1 cellular context compared by ENCODE assay signal in the genomic region with DNA sequence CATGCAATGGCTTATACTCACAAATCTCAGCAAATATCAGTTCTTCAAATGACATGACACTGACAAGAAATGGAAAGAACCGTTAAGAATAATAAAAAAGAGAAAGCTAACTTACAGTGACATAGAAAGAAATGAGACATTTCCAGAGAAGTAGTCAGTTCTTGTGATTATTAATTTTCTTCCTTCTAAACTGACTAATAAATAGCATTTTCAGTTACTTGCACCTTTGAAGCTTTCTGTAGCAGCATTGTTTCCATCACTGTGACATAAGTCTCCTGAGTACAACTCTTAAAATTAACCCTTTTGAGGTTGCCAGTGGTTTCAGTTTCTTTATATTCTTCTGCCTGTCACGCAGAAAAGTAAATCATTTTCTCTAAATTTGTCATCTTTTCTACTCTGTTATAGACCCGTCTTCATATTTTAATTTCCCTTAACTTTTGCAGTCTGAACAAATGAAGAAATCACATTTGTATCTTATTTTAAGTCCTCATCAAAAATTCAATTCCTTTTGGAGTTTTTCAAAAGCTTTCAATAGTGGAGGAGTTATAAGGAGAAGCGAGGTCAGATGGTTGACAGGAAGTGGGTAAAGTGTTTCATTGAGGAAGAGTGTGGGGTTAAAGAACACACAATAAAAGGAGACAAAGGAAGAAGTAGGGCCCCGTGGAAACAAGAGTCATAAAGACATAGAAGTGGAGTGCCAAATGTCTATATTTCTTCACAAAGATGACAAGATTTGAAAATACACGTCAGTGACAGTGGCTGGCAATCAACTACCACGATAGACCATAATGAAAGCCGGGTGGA.
A peak's percentile ranks its signal among the peaks of the same experiment; 100 is the strongest.
TF ChIP-seq lines count a peak whose summit lies in the region.

No MANE protein-coding gene starts in this region.

TF ChIP-seq in GM12878, 131 proteins besides CTCF, POLR2A, EP300 and RAD21 (continued from another document and continues in another):
- TF ChIP-seq, protein P1, sequence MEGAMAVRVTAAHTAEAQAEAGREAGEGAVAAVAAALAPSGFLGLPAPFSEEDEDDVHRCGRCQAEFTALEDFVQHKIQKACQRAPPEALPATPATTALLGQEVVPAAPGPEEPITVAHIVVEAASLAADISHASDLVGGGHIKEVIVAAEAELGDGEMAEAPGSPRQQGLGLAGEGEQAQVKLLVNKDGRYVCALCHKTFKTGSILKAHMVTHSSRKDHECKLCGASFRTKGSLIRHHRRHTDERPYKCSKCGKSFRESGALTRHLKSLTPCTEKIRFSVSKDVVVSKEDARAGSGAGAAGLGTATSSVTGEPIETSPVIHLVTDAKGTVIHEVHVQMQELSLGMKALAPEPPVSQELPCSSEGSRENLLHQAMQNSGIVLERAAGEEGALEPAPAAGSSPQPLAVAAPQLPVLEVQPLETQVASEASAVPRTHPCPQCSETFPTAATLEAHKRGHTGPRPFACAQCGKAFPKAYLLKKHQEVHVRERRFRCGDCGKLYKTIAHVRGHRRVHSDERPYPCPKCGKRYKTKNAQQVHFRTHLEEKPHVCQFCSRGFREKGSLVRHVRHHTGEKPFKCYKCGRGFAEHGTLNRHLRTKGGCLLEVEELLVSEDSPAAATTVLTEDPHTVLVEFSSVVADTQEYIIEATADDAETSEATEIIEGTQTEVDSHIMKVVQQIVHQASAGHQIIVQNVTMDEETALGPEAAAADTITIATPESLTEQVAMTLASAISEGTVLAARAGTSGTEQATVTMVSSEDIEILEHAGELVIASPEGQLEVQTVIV (IDR thresholded peaks at IDR 0.05; ENCODE audit: borderline replicate concordance, partially characterized antibody), result no peak
- TF ChIP-seq IRF4 (IDR thresholded peaks at IDR 0.05; ENCODE audit: low read depth, low read length), result peak; percentile 87; the same call in 1 of the 2 replicates
- TF ChIP-seq, protein P2, sequence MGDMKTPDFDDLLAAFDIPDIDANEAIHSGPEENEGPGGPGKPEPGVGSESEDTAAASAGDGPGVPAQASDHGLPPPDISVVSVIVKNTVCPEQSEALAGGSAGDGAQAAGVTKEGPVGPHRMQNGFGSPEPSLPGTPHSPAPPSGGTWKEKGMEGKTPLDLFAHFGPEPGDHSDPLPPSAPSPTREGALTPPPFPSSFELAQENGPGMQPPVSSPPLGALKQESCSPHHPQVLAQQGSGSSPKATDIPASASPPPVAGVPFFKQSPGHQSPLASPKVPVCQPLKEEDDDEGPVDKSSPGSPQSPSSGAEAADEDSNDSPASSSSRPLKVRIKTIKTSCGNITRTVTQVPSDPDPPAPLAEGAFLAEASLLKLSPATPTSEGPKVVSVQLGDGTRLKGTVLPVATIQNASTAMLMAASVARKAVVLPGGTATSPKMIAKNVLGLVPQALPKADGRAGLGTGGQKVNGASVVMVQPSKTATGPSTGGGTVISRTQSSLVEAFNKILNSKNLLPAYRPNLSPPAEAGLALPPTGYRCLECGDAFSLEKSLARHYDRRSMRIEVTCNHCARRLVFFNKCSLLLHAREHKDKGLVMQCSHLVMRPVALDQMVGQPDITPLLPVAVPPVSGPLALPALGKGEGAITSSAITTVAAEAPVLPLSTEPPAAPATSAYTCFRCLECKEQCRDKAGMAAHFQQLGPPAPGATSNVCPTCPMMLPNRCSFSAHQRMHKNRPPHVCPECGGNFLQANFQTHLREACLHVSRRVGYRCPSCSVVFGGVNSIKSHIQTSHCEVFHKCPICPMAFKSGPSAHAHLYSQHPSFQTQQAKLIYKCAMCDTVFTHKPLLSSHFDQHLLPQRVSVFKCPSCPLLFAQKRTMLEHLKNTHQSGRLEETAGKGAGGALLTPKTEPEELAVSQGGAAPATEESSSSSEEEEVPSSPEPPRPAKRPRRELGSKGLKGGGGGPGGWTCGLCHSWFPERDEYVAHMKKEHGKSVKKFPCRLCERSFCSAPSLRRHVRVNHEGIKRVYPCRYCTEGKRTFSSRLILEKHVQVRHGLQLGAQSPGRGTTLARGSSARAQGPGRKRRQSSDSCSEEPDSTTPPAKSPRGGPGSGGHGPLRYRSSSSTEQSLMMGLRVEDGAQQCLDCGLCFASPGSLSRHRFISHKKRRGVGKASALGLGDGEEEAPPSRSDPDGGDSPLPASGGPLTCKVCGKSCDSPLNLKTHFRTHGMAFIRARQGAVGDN (IDR thresholded peaks at IDR 0.05), result no peak
- peak; percentile 79 for TF ChIP-seq PAX5 (IDR thresholded peaks at IDR 0.05; ENCODE audit: borderline replicate concordance, low read depth, low read length)
- TF ChIP-seq, protein P3, sequence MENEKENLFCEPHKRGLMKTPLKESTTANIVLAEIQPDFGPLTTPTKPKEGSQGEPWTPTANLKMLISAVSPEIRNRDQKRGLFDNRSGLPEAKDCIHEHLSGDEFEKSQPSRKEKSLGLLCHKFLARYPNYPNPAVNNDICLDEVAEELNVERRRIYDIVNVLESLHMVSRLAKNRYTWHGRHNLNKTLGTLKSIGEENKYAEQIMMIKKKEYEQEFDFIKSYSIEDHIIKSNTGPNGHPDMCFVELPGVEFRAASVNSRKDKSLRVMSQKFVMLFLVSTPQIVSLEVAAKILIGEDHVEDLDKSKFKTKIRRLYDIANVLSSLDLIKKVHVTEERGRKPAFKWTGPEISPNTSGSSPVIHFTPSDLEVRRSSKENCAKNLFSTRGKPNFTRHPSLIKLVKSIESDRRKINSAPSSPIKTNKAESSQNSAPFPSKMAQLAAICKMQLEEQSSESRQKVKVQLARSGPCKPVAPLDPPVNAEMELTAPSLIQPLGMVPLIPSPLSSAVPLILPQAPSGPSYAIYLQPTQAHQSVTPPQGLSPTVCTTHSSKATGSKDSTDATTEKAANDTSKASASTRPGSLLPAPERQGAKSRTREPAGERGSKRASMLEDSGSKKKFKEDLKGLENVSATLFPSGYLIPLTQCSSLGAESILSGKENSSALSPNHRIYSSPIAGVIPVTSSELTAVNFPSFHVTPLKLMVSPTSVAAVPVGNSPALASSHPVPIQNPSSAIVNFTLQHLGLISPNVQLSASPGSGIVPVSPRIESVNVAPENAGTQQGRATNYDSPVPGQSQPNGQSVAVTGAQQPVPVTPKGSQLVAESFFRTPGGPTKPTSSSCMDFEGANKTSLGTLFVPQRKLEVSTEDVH (IDR thresholded peaks at IDR 0.05; ENCODE audit: low read depth, partially characterized antibody), result peak; percentile 36
- TF ChIP-seq ZNF274 (IDR thresholded peaks at IDR 0.05; ENCODE audit: insufficient read depth, insufficient read length), result no peak
- TF ChIP-seq STAT3 (IDR thresholded peaks at IDR 0.05; ENCODE audit: low read depth, low read length), result 0 out of 2 replicates have a peak, but pooled peaks have one; percentile 80
- 0 out of 2 replicates have a peak, but pooled peaks have one; percentile 33 for TF ChIP-seq TBL1XR1 (IDR thresholded peaks at IDR 0.05; ENCODE audit: low read depth, low read length)
- TF ChIP-seq, protein P4, sequence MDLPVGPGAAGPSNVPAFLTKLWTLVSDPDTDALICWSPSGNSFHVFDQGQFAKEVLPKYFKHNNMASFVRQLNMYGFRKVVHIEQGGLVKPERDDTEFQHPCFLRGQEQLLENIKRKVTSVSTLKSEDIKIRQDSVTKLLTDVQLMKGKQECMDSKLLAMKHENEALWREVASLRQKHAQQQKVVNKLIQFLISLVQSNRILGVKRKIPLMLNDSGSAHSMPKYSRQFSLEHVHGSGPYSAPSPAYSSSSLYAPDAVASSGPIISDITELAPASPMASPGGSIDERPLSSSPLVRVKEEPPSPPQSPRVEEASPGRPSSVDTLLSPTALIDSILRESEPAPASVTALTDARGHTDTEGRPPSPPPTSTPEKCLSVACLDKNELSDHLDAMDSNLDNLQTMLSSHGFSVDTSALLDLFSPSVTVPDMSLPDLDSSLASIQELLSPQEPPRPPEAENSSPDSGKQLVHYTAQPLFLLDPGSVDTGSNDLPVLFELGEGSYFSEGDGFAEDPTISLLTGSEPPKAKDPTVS (IDR thresholded peaks at IDR 0.05; ENCODE audit: low read depth, low read length), result no peak
- peak; percentile 79 for TF ChIP-seq SMARCA5 (IDR thresholded peaks at IDR 0.05)
- TF ChIP-seq NR2C2 (IDR thresholded peaks at IDR 0.05; ENCODE audit: borderline replicate concordance, control insufficient read depth, insufficient read length, low read depth), result no peak
- TF ChIP-seq, protein P5, sequence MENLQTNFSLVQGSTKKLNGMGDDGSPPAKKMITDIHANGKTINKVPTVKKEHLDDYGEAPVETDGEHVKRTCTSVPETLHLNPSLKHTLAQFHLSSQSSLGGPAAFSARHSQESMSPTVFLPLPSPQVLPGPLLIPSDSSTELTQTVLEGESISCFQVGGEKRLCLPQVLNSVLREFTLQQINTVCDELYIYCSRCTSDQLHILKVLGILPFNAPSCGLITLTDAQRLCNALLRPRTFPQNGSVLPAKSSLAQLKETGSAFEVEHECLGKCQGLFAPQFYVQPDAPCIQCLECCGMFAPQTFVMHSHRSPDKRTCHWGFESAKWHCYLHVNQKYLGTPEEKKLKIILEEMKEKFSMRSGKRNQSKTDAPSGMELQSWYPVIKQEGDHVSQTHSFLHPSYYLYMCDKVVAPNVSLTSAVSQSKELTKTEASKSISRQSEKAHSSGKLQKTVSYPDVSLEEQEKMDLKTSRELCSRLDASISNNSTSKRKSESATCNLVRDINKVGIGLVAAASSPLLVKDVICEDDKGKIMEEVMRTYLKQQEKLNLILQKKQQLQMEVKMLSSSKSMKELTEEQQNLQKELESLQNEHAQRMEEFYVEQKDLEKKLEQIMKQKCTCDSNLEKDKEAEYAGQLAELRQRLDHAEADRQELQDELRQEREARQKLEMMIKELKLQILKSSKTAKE (IDR thresholded peaks at IDR 0.05; ENCODE audit: low read depth, poor library complexity, severe bottlenecking), result peak; percentile 76
- TF ChIP-seq NR2F1 (conservative IDR thresholded peaks at IDR 0.05), result peak; percentile 35; the same call in 1 of the 2 replicates
- TF ChIP-seq, protein P6, sequence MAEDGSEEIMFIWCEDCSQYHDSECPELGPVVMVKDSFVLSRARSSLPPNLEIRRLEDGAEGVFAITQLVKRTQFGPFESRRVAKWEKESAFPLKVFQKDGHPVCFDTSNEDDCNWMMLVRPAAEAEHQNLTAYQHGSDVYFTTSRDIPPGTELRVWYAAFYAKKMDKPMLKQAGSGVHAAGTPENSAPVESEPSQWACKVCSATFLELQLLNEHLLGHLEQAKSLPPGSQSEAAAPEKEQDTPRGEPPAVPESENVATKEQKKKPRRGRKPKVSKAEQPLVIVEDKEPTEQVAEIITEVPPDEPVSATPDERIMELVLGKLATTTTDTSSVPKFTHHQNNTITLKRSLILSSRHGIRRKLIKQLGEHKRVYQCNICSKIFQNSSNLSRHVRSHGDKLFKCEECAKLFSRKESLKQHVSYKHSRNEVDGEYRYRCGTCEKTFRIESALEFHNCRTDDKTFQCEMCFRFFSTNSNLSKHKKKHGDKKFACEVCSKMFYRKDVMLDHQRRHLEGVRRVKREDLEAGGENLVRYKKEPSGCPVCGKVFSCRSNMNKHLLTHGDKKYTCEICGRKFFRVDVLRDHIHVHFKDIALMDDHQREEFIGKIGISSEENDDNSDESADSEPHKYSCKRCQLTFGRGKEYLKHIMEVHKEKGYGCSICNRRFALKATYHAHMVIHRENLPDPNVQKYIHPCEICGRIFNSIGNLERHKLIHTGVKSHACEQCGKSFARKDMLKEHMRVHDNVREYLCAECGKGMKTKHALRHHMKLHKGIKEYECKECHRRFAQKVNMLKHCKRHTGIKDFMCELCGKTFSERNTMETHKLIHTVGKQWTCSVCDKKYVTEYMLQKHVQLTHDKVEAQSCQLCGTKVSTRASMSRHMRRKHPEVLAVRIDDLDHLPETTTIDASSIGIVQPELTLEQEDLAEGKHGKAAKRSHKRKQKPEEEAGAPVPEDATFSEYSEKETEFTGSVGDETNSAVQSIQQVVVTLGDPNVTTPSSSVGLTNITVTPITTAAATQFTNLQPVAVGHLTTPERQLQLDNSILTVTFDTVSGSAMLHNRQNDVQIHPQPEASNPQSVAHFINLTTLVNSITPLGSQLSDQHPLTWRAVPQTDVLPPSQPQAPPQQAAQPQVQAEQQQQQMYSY (CRISPR knock-in tag; IDR thresholded peaks at IDR 0.05), result no peak
- peak; percentile 64 to 72; a peak in 3 of 4 replicates for TF ChIP-seq BHLHE40 (IDR thresholded peaks at IDR 0.05; ENCODE audit: borderline replicate concordance in 1 of 2, low read depth in 2 of 2, low read length in 1 of 2)
- TF ChIP-seq, protein P7, sequence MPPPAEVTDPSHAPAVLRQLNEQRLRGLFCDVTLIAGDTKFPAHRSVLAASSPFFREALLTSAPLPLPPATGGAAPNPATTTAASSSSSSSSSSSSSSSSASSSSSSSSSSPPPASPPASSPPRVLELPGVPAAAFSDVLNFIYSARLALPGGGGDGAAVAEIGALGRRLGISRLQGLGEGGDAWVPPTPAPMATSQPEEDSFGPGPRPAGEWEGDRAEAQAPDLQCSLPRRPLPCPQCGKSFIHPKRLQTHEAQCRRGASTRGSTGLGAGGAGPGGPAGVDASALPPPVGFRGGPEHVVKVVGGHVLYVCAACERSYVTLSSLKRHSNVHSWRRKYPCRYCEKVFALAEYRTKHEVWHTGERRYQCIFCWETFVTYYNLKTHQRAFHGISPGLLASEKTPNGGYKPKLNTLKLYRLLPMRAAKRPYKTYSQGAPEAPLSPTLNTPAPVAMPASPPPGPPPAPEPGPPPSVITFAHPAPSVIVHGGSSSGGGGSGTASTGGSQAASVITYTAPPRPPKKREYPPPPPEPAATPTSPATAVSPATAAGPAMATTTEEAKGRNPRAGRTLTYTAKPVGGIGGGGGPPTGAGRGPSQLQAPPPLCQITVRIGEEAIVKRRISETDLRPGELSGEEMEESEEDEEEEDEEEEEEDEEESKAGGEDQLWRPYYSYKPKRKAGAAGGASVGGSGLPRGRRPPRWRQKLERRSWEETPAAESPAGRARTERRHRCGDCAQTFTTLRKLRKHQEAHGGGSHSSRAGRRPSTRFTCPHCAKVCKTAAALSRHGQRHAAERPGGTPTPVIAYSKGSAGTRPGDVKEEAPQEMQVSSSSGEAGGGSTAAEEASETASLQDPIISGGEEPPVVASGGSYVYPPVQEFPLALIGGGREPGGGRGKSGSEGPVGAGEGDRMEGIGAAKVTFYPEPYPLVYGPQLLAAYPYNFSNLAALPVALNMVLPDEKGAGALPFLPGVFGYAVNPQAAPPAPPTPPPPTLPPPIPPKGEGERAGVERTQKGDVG (CRISPR knock-in tag; IDR thresholded peaks at IDR 0.05), result no peak
- TF ChIP-seq KAT2A (conservative IDR thresholded peaks at IDR 0.05; ENCODE audit: control insufficient read depth, low read depth, low read length), result no peak
- peak; percentile 90 for TF ChIP-seq ZNF24 (IDR thresholded peaks at IDR 0.05)
- TF ChIP-seq ESRRA (IDR thresholded peaks at IDR 0.05; ENCODE audit: low read length), result no peak
- TF ChIP-seq STAT1 (conservative IDR thresholded peaks at IDR 0.05), result no peak
- TF ChIP-seq BRCA1 (IDR thresholded peaks at IDR 0.05; ENCODE audit: low read depth, low read length), result no peak
- TF ChIP-seq CBX5 (IDR thresholded peaks at IDR 0.05; ENCODE audit: low read depth), result peak; percentile 92; the same call in 1 of the 2 replicates
- peak; percentile 87 for TF ChIP-seq MEF2B (IDR thresholded peaks at IDR 0.05; ENCODE audit: partially characterized antibody, poor library complexity, severe bottlenecking)
- TF ChIP-seq FOS (IDR thresholded peaks at IDR 0.05; ENCODE audit: borderline replicate concordance, extremely low read depth, insufficient read length), result no peak
- TF ChIP-seq SMAD5 (IDR thresholded peaks at IDR 0.05; ENCODE audit: low read depth), result no peak
- peak; percentile 67; the same call in 1 of the 2 replicates for TF ChIP-seq BACH1 (IDR thresholded peaks at IDR 0.05; ENCODE audit: borderline replicate concordance)
- peak; percentile 64 for TF ChIP-seq IKZF1 (conservative IDR thresholded peaks at IDR 0.05)
- TF ChIP-seq, protein P8, sequence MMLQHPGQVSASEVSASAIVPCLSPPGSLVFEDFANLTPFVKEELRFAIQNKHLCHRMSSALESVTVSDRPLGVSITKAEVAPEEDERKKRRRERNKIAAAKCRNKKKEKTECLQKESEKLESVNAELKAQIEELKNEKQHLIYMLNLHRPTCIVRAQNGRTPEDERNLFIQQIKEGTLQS (IDR thresholded peaks at IDR 0.05; ENCODE audit: borderline replicate concordance, extremely low read depth, low read depth, low read length), result no peak
- TF ChIP-seq TAF1 (IDR thresholded peaks at IDR 0.05; ENCODE audit: borderline replicate concordance, low read depth, low read length), result no peak
- TF ChIP-seq ZNF384 (IDR thresholded peaks at IDR 0.05; ENCODE audit: borderline replicate concordance, low read depth, low read length), result no peak
- TF ChIP-seq MTA2 (IDR thresholded peaks at IDR 0.05; ENCODE audit: low read depth), result peak; percentile 96
- TF ChIP-seq NFIC (IDR thresholded peaks at IDR 0.05; ENCODE audit: low read depth, low read length), result peak; percentile 100
